25 cellular contexts compared by ENCODE assay signal in the genomic region with DNA sequence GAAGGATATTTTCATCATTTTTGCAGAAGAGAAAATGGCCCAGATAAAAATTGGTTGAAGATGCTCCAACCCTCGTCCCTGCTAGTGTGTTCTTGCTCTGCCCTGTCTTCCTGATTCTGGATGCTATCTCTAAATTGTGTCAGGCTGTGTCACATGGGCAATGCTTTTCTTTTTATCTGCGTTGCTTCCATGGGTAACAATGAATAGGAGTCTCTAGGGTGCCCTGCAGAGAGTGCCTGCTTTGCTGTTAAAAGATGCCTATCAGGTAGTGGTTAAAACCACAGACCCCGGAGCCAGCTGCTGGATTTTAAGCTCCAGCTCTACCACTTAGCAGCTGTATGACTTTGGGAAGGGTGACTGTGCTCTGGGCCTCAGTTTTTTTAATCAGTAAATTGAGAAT.
DNase-seq lines count a peak whose midpoint lies in the region; ATAC-seq and TF ChIP-seq lines count a peak whose summit lies in the region.
"Had no signal": no experiment of that assay in that cellular context is flagged by ENCODE, and none has a peak within 500 bp of the region (broad histone marks: within the 10 kb centered on the region; RNA-seq: fewer than 3 reads in every experiment).

No MANE protein-coding gene starts in this region.

- in situ Hi-C loops in GM13976 (cut with MboI; ENCODE audit: low sequenced_read_pairs, unreplicated experiment), result no loop called here

- CTCF ChIA-PET in activated CD4-positive, alpha-beta memory T cell treated with anti-CD3 and anti-CD28 coated beads for 36 hours (lab: Charles Lee), result no interaction called here
- CTCF ChIA-PET in activated CD4-positive, alpha-beta memory T cell treated with anti-CD3 and anti-CD28 coated beads, Interleukin-2, amount 10 ng/mL, durations not matched to agents 7 days and 5 days (lab: Charles Lee), result no interaction called here

- H3K9me3 ChIP-seq in SJCRH30 (replicated peaks), result no peaks in the 10 kb centered on the region
- H3K9me3 ChIP-seq: adrenal gland; BLaER1 treated with 17β-estradiol and CSF1 and Interleukin-3, amounts not matched to agents 10 nM and 100 nM; stomach; upper lobe of right lung had no signal

- intact Hi-C loops in activated CD4-positive, alpha-beta memory T cell treated with anti-CD3 and anti-CD28 coated beads for 36 hours (cut with micrococcal nuclease), result no loop called here

- peak; percentile 15 for ATAC-seq in stimulated activated memory B cell treated with anti-CD40 and anti-IgM and Interleukin-4, amounts not matched to agents 10 μg/mL and 1 μg/mL and 100 μg/mL, for 72 hours
- ATAC-seq: HepG2; left colon; naive thymus-derived CD4-positive, alpha-beta T cell; Right ventricle myocardium inferior; upper lobe of right lung had no signal

- H3K4me3 ChIP-seq in SJCRH30, result no peak overlapping the region
- H3K4me3 ChIP-seq: adrenal gland; BLaER1 treated with 17β-estradiol and CSF1 and Interleukin-3, amounts not matched to agents 10 nM and 100 nM; stomach; upper lobe of right lung had no signal

- no peaks in the 10 kb centered on the region for H3K36me3 ChIP-seq in SJCRH30
- H3K36me3 ChIP-seq: adrenal gland; BLaER1 treated with 17β-estradiol and CSF1 and Interleukin-3, amounts not matched to agents 10 nM and 100 nM; upper lobe of right lung had no signal

- peaks cover 11% of the 10 kb centered on the region for H3K4me1 Mint-ChIP-seq in activated CD4-positive, alpha-beta memory T cell treated with anti-CD3 and anti-CD28 coated beads for 36 hours (ENCODE audit: low read depth)
- peaks cover 4% of the 10 kb centered on the region for H3K4me1 Mint-ChIP-seq in activated CD4-positive, alpha-beta memory T cell treated with anti-CD3 and anti-CD28 coated beads, Interleukin-2, amount 10 ng/mL, durations not matched to agents 7 days and 5 days
- H3K4me1 Mint-ChIP-seq in stimulated activated memory B cell treated with anti-CD40 and anti-IgM and Interleukin-4, amounts not matched to agents 10 μg/mL and 1 μg/mL and 100 μg/mL, for 72 hours, result no peaks in the 10 kb centered on the region

- no peak for TF ChIP-seq CTCF in GM13976 (IDR thresholded peaks at IDR 0.05; ENCODE audit: borderline replicate concordance, control extremely low read depth, extremely low read depth, insufficient read depth, missing control alignments)

- H3K27ac Mint-ChIP-seq in activated CD4-positive, alpha-beta memory T cell treated with anti-CD3 and anti-CD28 coated beads for 36 hours, result no peak overlapping the region
- H3K27ac Mint-ChIP-seq in activated CD4-positive, alpha-beta memory T cell treated with anti-CD3 and anti-CD28 coated beads, Interleukin-2, amount 10 ng/mL, durations not matched to agents 7 days and 5 days, result no peak overlapping the region
- no peak overlapping the region for H3K27ac Mint-ChIP-seq in stimulated activated memory B cell treated with anti-CD40 and anti-IgM and Interleukin-4, amounts not matched to agents 10 μg/mL and 1 μg/mL and 100 μg/mL, for 72 hours
- H3K27ac Mint-ChIP-seq: T-cell had no signal

- no peaks in the 10 kb centered on the region for H3K9me3 Mint-ChIP-seq in activated CD4-positive, alpha-beta memory T cell treated with anti-CD3 and anti-CD28 coated beads for 36 hours
- no peaks in the 10 kb centered on the region for H3K9me3 Mint-ChIP-seq in activated CD4-positive, alpha-beta memory T cell treated with anti-CD3 and anti-CD28 coated beads, Interleukin-2, amount 10 ng/mL, durations not matched to agents 7 days and 5 days
- no peaks in the 10 kb centered on the region for H3K9me3 Mint-ChIP-seq in stimulated activated memory B cell treated with anti-CD40 and anti-IgM and Interleukin-4, amounts not matched to agents 10 μg/mL and 1 μg/mL and 100 μg/mL, for 72 hours
- H3K9me3 Mint-ChIP-seq: T-cell had no signal

- DNase-seq in activated CD4-positive, alpha-beta memory T cell treated with anti-CD3 and anti-CD28 coated beads for 36 hours, result peak; percentile 11
- DNase-seq in activated CD4-positive, alpha-beta memory T cell treated with anti-CD3 and anti-CD28 coated beads, Interleukin-2, amount 10 ng/mL, durations not matched to agents 7 days and 5 days, result no peak
- DNase-seq in SJCRH30 (peak; percentile 39 to 47), HuH-7.5 (ENCODE audit: low spot score) (no peak), GM13976 (ENCODE audit: low spot score) (no peak), NCI-H1694 treated with DMSO at 0.1 percent for 48 hours (lab: John Stamatoyannopoulos, UW) (no peak)
- DNase-seq in central memory CD4-positive, alpha-beta T cell, result peak; percentile 7
- DNase-seq: activated CD4-positive, alpha-beta T cell treated with anti-CD3 and anti-CD28 coated beads, Interleukin-2, amount 50 U/mL, for 4 hours; activated gamma-delta T cell treated with Interleukin-2 at 50 U/mL for 16 hours; activated T-cell treated with anti-CD3 and anti-CD28 coated beads for 4 hours; adrenal gland; H7; left colon; naive thymus-derived CD4-positive, alpha-beta T cell; NCI-H774; stimulated activated CD4-positive, alpha-beta T cell treated with anti-CD3 and anti-CD28 coated beads, Interleukin-4, amount 100 ng/mL, for 24 hours; stomach; upper lobe of right lung had no signal

- H3K27me3 ChIP-seq in SJCRH30, result no peaks in the 10 kb centered on the region
- H3K27me3 ChIP-seq: adrenal gland; BLaER1 treated with 17β-estradiol and CSF1 and Interleukin-3, amounts not matched to agents 10 nM and 100 nM; stomach; upper lobe of right lung had no signal

- POLR2A ChIA-PET in activated CD4-positive, alpha-beta memory T cell treated with anti-CD3 and anti-CD28 coated beads for 36 hours (lab: Charles Lee), result no interaction called here
- POLR2A ChIA-PET in activated CD4-positive, alpha-beta memory T cell treated with anti-CD3 and anti-CD28 coated beads, Interleukin-2, amount 10 ng/mL, durations not matched to agents 7 days and 5 days (lab: Charles Lee), result no interaction called here

- no peak overlapping the region for H3K4me3 Mint-ChIP-seq in activated CD4-positive, alpha-beta memory T cell treated with anti-CD3 and anti-CD28 coated beads for 36 hours
- H3K4me3 Mint-ChIP-seq in activated CD4-positive, alpha-beta memory T cell treated with anti-CD3 and anti-CD28 coated beads, Interleukin-2, amount 10 ng/mL, durations not matched to agents 7 days and 5 days, result no peak overlapping the region
- H3K4me3 Mint-ChIP-seq in stimulated activated memory B cell treated with anti-CD40 and anti-IgM and Interleukin-4, amounts not matched to agents 10 μg/mL and 1 μg/mL and 100 μg/mL, for 72 hours, result no peak overlapping the region
- H3K4me3 Mint-ChIP-seq: naive thymus-derived CD4-positive, alpha-beta T cell; T-cell had no signal

- peaks cover 11% of the 10 kb centered on the region for H3K36me3 Mint-ChIP-seq in activated CD4-positive, alpha-beta memory T cell treated with anti-CD3 and anti-CD28 coated beads for 36 hours
- no peaks in the 10 kb centered on the region for H3K36me3 Mint-ChIP-seq in activated CD4-positive, alpha-beta memory T cell treated with anti-CD3 and anti-CD28 coated beads, Interleukin-2, amount 10 ng/mL, durations not matched to agents 7 days and 5 days (ENCODE audit: low read depth)
- no peaks in the 10 kb centered on the region for H3K36me3 Mint-ChIP-seq in stimulated activated memory B cell treated with anti-CD40 and anti-IgM and Interleukin-4, amounts not matched to agents 10 μg/mL and 1 μg/mL and 100 μg/mL, for 72 hours

- no peaks in the 10 kb centered on the region for H3K4me1 ChIP-seq in SJCRH30
- H3K4me1 ChIP-seq: adrenal gland, stomach, upper lobe of right lung had no signal

- no peak overlapping the region for H3K27ac ChIP-seq in SJCRH30
- H3K27ac ChIP-seq: adrenal gland; BLaER1 treated with 17β-estradiol and CSF1 and Interleukin-3, amounts not matched to agents 10 nM and 100 nM; HL-60; stomach; upper lobe of right lung; VCaP had no signal

- no peaks in the 10 kb centered on the region for H3K27me3 Mint-ChIP-seq in activated CD4-positive, alpha-beta memory T cell treated with anti-CD3 and anti-CD28 coated beads for 36 hours
- no peaks in the 10 kb centered on the region for H3K27me3 Mint-ChIP-seq in activated CD4-positive, alpha-beta memory T cell treated with anti-CD3 and anti-CD28 coated beads, Interleukin-2, amount 10 ng/mL, durations not matched to agents 7 days and 5 days
- H3K27me3 Mint-ChIP-seq in stimulated activated memory B cell treated with anti-CD40 and anti-IgM and Interleukin-4, amounts not matched to agents 10 μg/mL and 1 μg/mL and 100 μg/mL, for 72 hours, result peaks cover 6% of the 10 kb centered on the region
- H3K27me3 Mint-ChIP-seq: naive thymus-derived CD4-positive, alpha-beta T cell; T-cell had no signal

Comparison
In these comparisons a context has a peak if more than half of its experiments do, and no peak if none do; other contexts are left out.
1. DNase-seq: peak in activated CD4-positive, alpha-beta memory T cell treated with anti-CD3 and anti-CD28 coated beads for 36 hours (single experiment), SJCRH30 (2 of 2) and central memory CD4-positive, alpha-beta T cell (single experiment); none in activated CD4-positive, alpha-beta memory T cell treated with anti-CD3 and anti-CD28 coated beads, Interleukin-2, amount 10 ng/mL, durations not matched to agents 7 days and 5 days (single experiment), HuH-7.5 (single experiment), GM13976 (single experiment) and NCI-H1694 treated with DMSO at 0.1 percent for 48 hours (single experiment).